2 cellular contexts compared by ENCODE assay signal in genomic region chr22:45237065-45237990, GRCh38.
TF ChIP-seq lines count a peak whose summit lies in the region.

No MANE protein-coding gene starts in this region.

TF ChIP-seq in WTC11, 78 proteins besides CTCF, POLR2A, EP300 and RAD21 (continued from another document):
- TF ChIP-seq AR (CRISPR knock-in tag; IDR thresholded peaks at IDR 0.05) = no peak
- TF ChIP-seq GTF2I (CRISPR knock-in tag; conservative IDR thresholded peaks at IDR 0.05) = no peak
- no peak for TF ChIP-seq ATF2 (CRISPR knock-in tag; IDR thresholded peaks at IDR 0.05; ENCODE audit: borderline replicate concordance, low read depth)
- no peak for TF ChIP-seq FOXP4 (CRISPR knock-in tag; IDR thresholded peaks at IDR 0.05)
- TF ChIP-seq FOXJ3 (CRISPR knock-in tag; IDR thresholded peaks at IDR 0.05; ENCODE audit: borderline replicate concordance) = no peak
- TF ChIP-seq ZBTB21 (CRISPR knock-in tag; IDR thresholded peaks at IDR 0.05; ENCODE audit: borderline replicate concordance) = no peak
- TF ChIP-seq CDX4 (CRISPR knock-in tag; IDR thresholded peaks at IDR 0.05; ENCODE audit: borderline replicate concordance) = no peak
- TF ChIP-seq OVOL2 (CRISPR knock-in tag; IDR thresholded peaks at IDR 0.05; ENCODE audit: borderline replicate concordance) = no peak
- TF ChIP-seq TP53 (CRISPR knock-in tag; IDR thresholded peaks at IDR 0.05) = no peak
- TF ChIP-seq ZNF219 (CRISPR knock-in tag; IDR thresholded peaks at IDR 0.05; ENCODE audit: borderline replicate concordance) = no peak
- TF ChIP-seq EMX1 (CRISPR knock-in tag; IDR thresholded peaks at IDR 0.05) = no peak
- no peak for TF ChIP-seq ZNF138 (CRISPR knock-in tag; conservative IDR thresholded peaks at IDR 0.05)
- no peak for TF ChIP-seq RELA (CRISPR knock-in tag; IDR thresholded peaks at IDR 0.05; ENCODE audit: borderline replicate concordance)
- TF ChIP-seq ZNF416 (CRISPR knock-in tag; IDR thresholded peaks at IDR 0.05) = no peak
- no peak for TF ChIP-seq ZNF512 (CRISPR knock-in tag; IDR thresholded peaks at IDR 0.05; ENCODE audit: borderline replicate concordance)

TF ChIP-seq in liver, 16 proteins besides CTCF, POLR2A, EP300 and RAD21 (continued from another document):
- TF ChIP-seq REST (IDR thresholded peaks at IDR 0.05) (no peak), TAF1 (conservative IDR thresholded peaks at IDR 0.05) (no peak)
